Comparison of ENCODE assay signal across 1 cellular context in genomic region chr3:29745237-29745870, GRCh38.
TF ChIP-seq lines count a peak whose summit lies in the region.

No MANE protein-coding gene starts in this region.

TF ChIP-seq in IMR-90, 13 proteins besides CTCF, POLR2A, EP300 and RAD21 (continued from another document):
- TF ChIP-seq MXI1 (IDR thresholded peaks at IDR 0.05; ENCODE audit: borderline replicate concordance, low read depth, low read length) (no peak), USF2 (IDR thresholded peaks at IDR 0.05; ENCODE audit: low read depth, low read length) (no peak)
